ENCODE assay signal across 10 cellular contexts in the genomic region with DNA sequence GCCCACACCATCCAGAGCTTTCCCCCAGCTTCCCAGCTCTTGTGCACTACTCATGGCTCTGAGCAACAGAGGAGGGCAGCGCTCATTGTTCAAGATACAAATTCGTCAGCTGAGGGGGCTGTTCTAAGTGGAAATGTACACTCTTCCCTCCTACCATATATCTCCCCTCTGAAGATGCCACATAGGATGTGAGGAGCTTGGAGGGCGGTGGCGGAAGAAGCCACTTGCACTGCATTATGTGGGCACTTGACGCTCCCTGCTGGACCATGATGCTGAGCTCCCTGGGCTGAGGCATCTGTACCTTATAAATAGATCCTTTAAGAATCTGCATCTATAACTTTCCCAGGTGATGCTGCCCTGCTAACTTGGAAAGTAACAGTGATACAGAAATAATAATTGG.
"Had no signal": no experiment of that assay in that cellular context is flagged by ENCODE, and none has a peak within 500 bp of the region (broad histone marks: within the 10 kb centered on the region; RNA-seq: fewer than 3 reads in every experiment).

No MANE protein-coding gene starts in this region.

- DNase-seq: activated CD4-positive, alpha-beta T cell treated with anti-CD3 and anti-CD28 coated beads, Interleukin-2, amount 50 U/mL, for 4 hours; activated T-cell treated with anti-CD3 and anti-CD28 coated beads, Interleukin-2, amount 50 U/mL, for 1 hour; amniotic stem cell; foreskin melanocyte; heart left ventricle; left lung; small intestine had no signal

- H3K36me3 ChIP-seq: heart left ventricle, left lung had no signal

- H3K4me3 ChIP-seq: heart left ventricle, left lung had no signal

- H3K9me3 ChIP-seq: heart left ventricle, left lung had no signal

- H3K4me1 ChIP-seq: heart left ventricle, left lung had no signal

- H3K27me3 ChIP-seq: heart left ventricle, left lung had no signal

- ATAC-seq: activated CD4-positive, CD25-positive, alpha-beta regulatory T cell treated with anti-CD3 and anti-CD28 coated beads, Interleukin-2, amount 50 U/mL, for 24 hours; activated naive CD4-positive, alpha-beta T cell treated with anti-CD3 and anti-CD28 coated beads, Interleukin-2, amount 50 U/mL, for 72 hours; heart left ventricle; right cardiac atrium had no signal

- H3K27ac ChIP-seq: heart left ventricle, left lung had no signal
